In genomic region chr1:43934279-43934985, GRCh38 we compare ENCODE assay signal across 8 cellular contexts. TPM values are rescaled to one million over a fixed set of nuclear protein-coding genes. Genes with fewer than 3 reads are reported as not detected.
DNase-seq lines count a peak whose midpoint lies in the region; ATAC-seq and TF ChIP-seq lines count a peak whose summit lies in the region.

No MANE protein-coding gene starts in this region.

- H3K4me1 Mint-ChIP-seq in HFFc6 (ENCODE audit: low read depth) (peaks cover 29% of the 10 kb centered on the region), naive B cell (peaks cover 16 to 33% (median 22%) of the 10 kb centered on the region in 3 donors)

- H3K27ac ChIP-seq in BLaER1 treated with 17β-estradiol and CSF1 and Interleukin-3, amounts not matched to agents 10 nM and 100 nM, result no peak overlapping the region
- peak overlapping the region in 1 of 2 donors; percentile 14 for H3K27ac ChIP-seq in tibial artery

- H3K4me3 ChIP-seq in BLaER1 treated with 17β-estradiol and CSF1 and Interleukin-3, amounts not matched to agents 10 nM and 100 nM, result no peak overlapping the region
- H3K4me3 ChIP-seq in tibial artery, result peak overlapping the region in 1 of 2 donors; percentile 51

- H4K20me1 ChIP-seq in BLaER1 treated with 17β-estradiol and CSF1 and Interleukin-3, amounts not matched to agents 10 nM and 100 nM, result peaks cover 0 to 59% (median 33%) of the 10 kb centered on the region in 11 experiments; a peak in 19 of 22 replicates

- H3K27me3 Mint-ChIP-seq in HFFc6 (ENCODE audit: insufficient read depth) (no peaks in the 10 kb centered on the region), naive B cell (peaks cover 12 to 46% (median 33%) of the 10 kb centered on the region in 3 donors)

- peaks cover 0 to 35% (median 15%) of the 10 kb centered on the region in 11 experiments; a peak in 14 of 22 replicates for H3K36me3 ChIP-seq in BLaER1 treated with 17β-estradiol and CSF1 and Interleukin-3, amounts not matched to agents 10 nM and 100 nM
- peaks cover 0 to 18% (median 9%) of the 10 kb centered on the region in 3 donors for H3K36me3 ChIP-seq in tibial artery

- H3K9me3 Mint-ChIP-seq in HFFc6 (peaks cover 5% of the 10 kb centered on the region), naive B cell (no peaks in the 10 kb centered on the region)

- H3K9ac ChIP-seq in BLaER1 treated with 17β-estradiol and CSF1 and Interleukin-3, amounts not matched to agents 10 nM and 100 nM, result 0 out of 22 replicates have a peak overlapping the region, but pooled peaks of 1 of the 11 experiments have one; percentile 7

- intact Hi-C loops in tibial artery (cut with DNase I; ENCODE audit: low total_unique reads), result loop anchor here (2.0 kb wide), 1 partner anchor 172 kb away; no protein-coding TSS in a partner anchor

- peak overlapping the region in 10 of 11 experiments; percentile 36 to 80 (median 70); a peak in 18 of 22 replicates for H3K4me2 ChIP-seq in BLaER1 treated with 17β-estradiol and CSF1 and Interleukin-3, amounts not matched to agents 10 nM and 100 nM

- peaks cover 0 to 4% (median 0%) of the 10 kb centered on the region in 11 experiments; a peak in 1 of 22 replicates for H3K9me3 ChIP-seq in BLaER1 treated with 17β-estradiol and CSF1 and Interleukin-3, amounts not matched to agents 10 nM and 100 nM (replicated peaks in 1 of 11)
- H3K9me3 ChIP-seq in tibial artery, result no peaks in the 10 kb centered on the region

- TF ChIP-seq CTCF in HFFc6 (IDR thresholded peaks at IDR 0.05) (peak; percentile 93), tibial artery (IDR thresholded peaks at IDR 0.05) (peak; percentile 84 to 87)

- peaks cover 53 to 67% (median 62%) of the 10 kb centered on the region in 11 experiments for H3K27me3 ChIP-seq in BLaER1 treated with 17β-estradiol and CSF1 and Interleukin-3, amounts not matched to agents 10 nM and 100 nM
- H3K27me3 ChIP-seq in tibial artery, result peaks cover 0 to 13% of the 10 kb centered on the region in 2 donors

- peak; percentile 44 for DNase-seq in HFFc6
- peak; percentile 91 for DNase-seq in NCI-H82 (lab: John Stamatoyannopoulos, UW)
- DNase-seq in activated CD8-positive, alpha-beta memory T cell treated with anti-CD3 and anti-CD28 coated beads, Interleukin-2, amount 50 U/mL, for 1 hour (ENCODE audit: extremely low read depth), result peak; percentile 18
- DNase-seq in naive B cell, result peak; percentile 39
- DNase-seq in tibial artery, result no peak
- no peak for DNase-seq in putamen (ENCODE audit: low spot score)

- peak overlapping the region; percentile 38; the same call in 1 of the 2 replicates for H3K27ac Mint-ChIP-seq in HFFc6
- H3K27ac Mint-ChIP-seq in naive B cell, result peak overlapping the region in 1 of 6 donors; percentile 47

- ATAC-seq in esophagus mucosa (peak; percentile 57), naive B cell (ENCODE audit: low read depth in 2 of 2) (peak; percentile 61 to 67)

- H3K4me3 Mint-ChIP-seq in HFFc6 (peak overlapping the region; percentile 65), naive B cell (peak overlapping the region in 6 of 8 donors; percentile 31 to 80 (median 68))

- peaks cover 43 to 73% (median 64%) of the 10 kb centered on the region in 10 experiments for H3K4me1 ChIP-seq in BLaER1 treated with 17β-estradiol and CSF1 and Interleukin-3, amounts not matched to agents 10 nM and 100 nM
- H3K4me1 ChIP-seq in tibial artery, result peaks cover 0 to 41% (median 27%) of the 10 kb centered on the region in 4 donors

- H3K36me3 Mint-ChIP-seq in HFFc6 (ENCODE audit: low read depth) (peaks cover 10% of the 10 kb centered on the region), naive B cell (peaks cover 0 to 4% of the 10 kb centered on the region in 2 donors)

RNA-seq across cellular contexts. Expression of gene ARTN, which starts 0.8 kb away (rescaled TPM):
- under 1 TPM; 0.14 to 0.61 (median 0.37) TPM for total RNA-seq in HFFc6 (2021; fragmentation: NEBNext Ultra II Directional; extraction: Animal tissue kit (Norgen Biotek cat#: 25700))
- total RNA-seq in esophagus mucosa, result 7.4 TPM
- not detected for polyA plus RNA-seq in naive B cell (ENCODE audit: low read depth in 6 of 6)

RNA-seq across cellular contexts. Expression of gene IPO13, which starts 12.3 kb away (rescaled TPM):
- total RNA-seq in HFFc6 (2021; fragmentation: NEBNext Ultra II Directional; extraction: Animal tissue kit (Norgen Biotek cat#: 25700)), result 10 to 100 TPM; 24.0 to 27.8 (median 25.0) TPM
- 21.7 TPM for total RNA-seq in esophagus mucosa
- polyA plus RNA-seq in naive B cell (ENCODE audit: low read depth in 6 of 6), result 10 to 100 TPM in 4 of 6 donors, 1 to 10 TPM in 2; 7.8 to 31.9 (median 10.2) TPM

RNA-seq across cellular contexts. Expression of gene DPH2, which starts 35.4 kb away (rescaled TPM):
- total RNA-seq in HFFc6 (2021; fragmentation: NEBNext Ultra II Directional; extraction: Animal tissue kit (Norgen Biotek cat#: 25700)), result 10 to 100 TPM; 19.1 to 22.7 (median 20.8) TPM
- 18.3 TPM for total RNA-seq in esophagus mucosa
- polyA plus RNA-seq in naive B cell (ENCODE audit: low read depth in 6 of 6), result 10 to 100 TPM; 23.4 to 58.5 (median 30.9) TPM

RNA-seq across cellular contexts. Expression of gene ATP6V0B, which starts 40.3 kb away (rescaled TPM):
- total RNA-seq in HFFc6 (2021; fragmentation: NEBNext Ultra II Directional; extraction: Animal tissue kit (Norgen Biotek cat#: 25700)), result 100 to 1,000 TPM; 145 to 191 (median 155) TPM
- 95.7 TPM for total RNA-seq in esophagus mucosa
- 100 to 1,000 TPM; 264 to 432 (median 286) TPM for polyA plus RNA-seq in naive B cell (ENCODE audit: low read depth in 6 of 6)

RNA-seq across cellular contexts. Expression of gene B4GALT2, which starts 44.6 kb away (rescaled TPM):
- 100 to 1,000 TPM in 2 of 6 experiments, 10 to 100 TPM in 4; 87.8 to 107 (median 98.8) TPM for total RNA-seq in HFFc6 (2021; fragmentation: NEBNext Ultra II Directional; extraction: Animal tissue kit (Norgen Biotek cat#: 25700))
- total RNA-seq in esophagus mucosa, result 40.1 TPM
- polyA plus RNA-seq in naive B cell (ENCODE audit: low read depth in 6 of 6), result 1 to 10 TPM in 1 of 6 donors, under 1 TPM in 4, not detected in 1; 0.16 to 1.6 (median 0.37) TPM

Comparison
In these comparisons a context has a peak if more than half of its experiments do, and no peak if none do; other contexts are left out.
1. DNase-seq: peak in HFFc6 (single experiment), NCI-H82 (single experiment), activated CD8-positive, alpha-beta memory T cell treated with anti-CD3 and anti-CD28 coated beads, Interleukin-2, amount 50 U/mL, for 1 hour (single experiment) and naive B cell (single experiment); none in tibial artery (0 of 2) and putamen (single experiment).